35 cellular contexts compared by ENCODE assay signal in genomic region chr18:60010513-60010912, GRCh38.
A peak's percentile ranks its signal among the peaks of the same experiment; 100 is the strongest.
DNase-seq lines count a peak whose midpoint lies in the region; FAIRE-seq and TF ChIP-seq lines count a peak whose summit lies in the region.
"Had no signal": no experiment of that assay in that cellular context is flagged by ENCODE, and none has a peak within 500 bp of the region (broad histone marks: within the 10 kb centered on the region; RNA-seq: fewer than 3 reads in every experiment).

No MANE protein-coding gene starts in this region.

- H3K4me1 ChIP-seq in H1 (replicated peaks in 1 of 4; ENCODE audit: control insufficient read depth in 3 of 4, insufficient read depth in 4 of 4, low read length in 3 of 4) (no peaks in the 10 kb centered on the region), testis (no peaks in the 10 kb centered on the region)
- H3K4me1 ChIP-seq: A549; BE2C; BLaER1; BLaER1 treated with 17β-estradiol and CSF1 and Interleukin-3, amounts not matched to agents 10 nM and 100 nM; Caco-2 had no signal

- no peak for FAIRE-seq in H1 (lab: Jason Lieb, UNC)
- FAIRE-seq: A204.1, A549, D721Med had no signal

- no peak overlapping the region for H2AK5ac ChIP-seq in H1 (ENCODE audit: low read depth, low read length)

- no peaks in the 10 kb centered on the region for H3K79me2 ChIP-seq in H1 (ENCODE audit: control insufficient read depth in 1 of 2, insufficient read depth in 2 of 2, low read length in 2 of 2)

- peaks cover 23% of the 10 kb centered on the region for H3K9me3 Mint-ChIP-seq in chondrocyte (ENCODE audit: low read depth)
- H3K9me3 Mint-ChIP-seq: CD4-positive, alpha-beta T cell; CD8-positive, alpha-beta memory T cell; CD8-positive, alpha-beta T cell had no signal

- H3K4me3 Mint-ChIP-seq in chondrocyte (ENCODE audit: unreplicated experiment): no peak overlapping the region
- H3K4me3 Mint-ChIP-seq: B cell; CD14-positive monocyte; CD4-positive, alpha-beta memory T cell; CD4-positive, alpha-beta T cell; CD4-positive, CD25-positive, alpha-beta regulatory T cell; CD8-positive, alpha-beta memory T cell; CD8-positive, alpha-beta T cell had no signal

- H2BK15ac ChIP-seq in H1 (ENCODE audit: low read length): no peak overlapping the region

- no peak overlapping the region for H2BK5ac ChIP-seq in H1 (ENCODE audit: low read depth, low read length)

- H3K36me3 ChIP-seq in H1 (ENCODE audit: control insufficient read depth in 2 of 4, insufficient read depth in 4 of 4, low read length in 3 of 4) (no peaks in the 10 kb centered on the region; a peak in 1 of 8 replicates), testis (ENCODE audit: low read depth, missing control alignments) (no peaks in the 10 kb centered on the region)
- H3K36me3 ChIP-seq: BE2C; BLaER1; BLaER1 treated with 17β-estradiol and CSF1 and Interleukin-3, amounts not matched to agents 10 nM and 100 nM had no signal

- H3K9ac ChIP-seq in H1 (replicated peaks in 1 of 4; ENCODE audit: extremely low read depth in 1 of 4, low read depth in 3 of 4, low read length in 3 of 4): no peak overlapping the region
- H3K9ac ChIP-seq: BLaER1; BLaER1 treated with 17β-estradiol and CSF1 and Interleukin-3, amounts not matched to agents 10 nM and 100 nM had no signal

- H3K23me2 ChIP-seq in H1 (ENCODE audit: low read depth, low read length): no peaks in the 10 kb centered on the region

- intact Hi-C loops in testis (cut with DNase I; ENCODE audit: low total_unique reads): no loop called here

- H3K4me3 ChIP-seq in H1 (ENCODE audit: extremely low read depth in 1 of 4, insufficient read depth in 2 of 4, low read depth in 3 of 4, low read length in 4 of 4) (no peak overlapping the region), testis (peak overlapping the region; percentile 7 to 31)
- H3K4me3 ChIP-seq: A549; BLaER1; BLaER1 treated with 17β-estradiol and CSF1 and Interleukin-3, amounts not matched to agents 10 nM and 100 nM had no signal

- H3K4me1 Mint-ChIP-seq in chondrocyte (ENCODE audit: low read depth): no peaks in the 10 kb centered on the region
- H3K4me1 Mint-ChIP-seq: B cell; CD14-positive monocyte; CD4-positive, alpha-beta memory T cell; CD4-positive, CD25-positive, alpha-beta regulatory T cell; CD8-positive, alpha-beta memory T cell had no signal

- WGBS in H1 (ENCODE audit: extremely low coverage in 1 of 2, insufficient coverage in 1 of 2, insufficient read length in 1 of 2, insufficient replicate concordance in 2 of 2, low coverage in 1 of 2, low lambda C conversion rate in 2 of 2, missing lambda C conversion rate in 1 of 2), 2 experiments: 97% methylated on average over 23 of the region's 23 CpGs; no CpG with 5 or more reads in 1 of the 2 experiments
- 57 to 74% methylated on average over 3 to 23 of the region's 23 CpGs for WGBS in testis, 2 donors

- POLR2A ChIA-PET in H1 (lab: Charles Lee; ENCODE audit: partially characterized antibody): no interaction called here

- no peak for TF ChIP-seq POLR2A in H1 (IDR thresholded peaks at IDR 0.05; ENCODE audit: control extremely low read depth in 1 of 2, low read depth in 2 of 2, low read length in 2 of 2)
- TF ChIP-seq POLR2A in testis (IDR thresholded peaks at IDR 0.05): no peak

- no peak overlapping the region for H2BK12ac ChIP-seq in H1 (ENCODE audit: low read depth, low read length)

- TF ChIP-seq EP300 in H1 (IDR thresholded peaks at IDR 0.05; ENCODE audit: borderline replicate concordance in 1 of 2, low read depth in 2 of 2, low read length in 2 of 2): no peak

- H2BK120ac ChIP-seq in H1 (replicated peaks; ENCODE audit: low read depth, low read length): no peak overlapping the region

- H3K27me3 ChIP-seq in H1 (replicated peaks in 1 of 4; ENCODE audit: control insufficient read depth in 3 of 4, extremely low read depth in 1 of 4, insufficient read depth in 3 of 4, low read length in 3 of 4) (no peaks in the 10 kb centered on the region), testis (no peaks in the 10 kb centered on the region)
- H3K27me3 ChIP-seq: BE2C; BLaER1; BLaER1 treated with 17β-estradiol and CSF1 and Interleukin-3, amounts not matched to agents 10 nM and 100 nM had no signal

- no peak for TF ChIP-seq RAD21 in H1 (IDR thresholded peaks at IDR 0.05 in 1 of 2, conservative IDR thresholded peaks at IDR 0.05 in 1 of 2; ENCODE audit: low read depth in 2 of 2, low read length in 2 of 2)

- no peak overlapping the region for H3K14ac ChIP-seq in H1 (ENCODE audit: insufficient read length)

- DNase-seq in chondrocyte (ENCODE audit: low spot score) (peak; percentile 87), H1 (ENCODE audit: low read depth in 1 of 2, low spot score in 2 of 2) (no peak), testis (no peak), DMS153 treated with DMSO at 0.1 percent for 48 hours (lab: John Stamatoyannopoulos, UW; ENCODE audit: unreplicated experiment) (no peak)
- DNase-seq in stimulated activated CD4-positive, alpha-beta T cell treated with anti-CD3 and anti-CD28 coated beads, Interleukin-1b, Interleukin-23, amount 100 ng/mL, for 48 hours: no peak
- DNase-seq in activated naive CD4-positive, alpha-beta T cell treated with anti-CD3 and anti-CD28 coated beads, Interleukin-2, amount 50 U/mL, for 16 hours: no peak
- DNase-seq: 8988T; ACHN; AML-193; BE2C; C1 segment of cervical spinal cord; Caco-2; Calu3; CD4-positive, alpha-beta memory T cell; CD4-positive, alpha-beta T cell; CD4-positive, CD25-positive, alpha-beta regulatory T cell; CD8-positive, alpha-beta memory T cell; COR-L47; DMS 273 treated with DMSO at 0.1 percent for 48 hours; DMS153; DMS53; DMS79; DMS79 treated with DMSO at 0.1 percent for 48 hours; DND-41; EL had no signal

- H3K18ac ChIP-seq in H1 (ENCODE audit: extremely low read depth, low read length): no peak overlapping the region

- no peak overlapping the region for H3K27ac ChIP-seq in H1 (ENCODE audit: low read depth, low read length)
- no peak overlapping the region for H3K27ac ChIP-seq in testis
- H3K27ac ChIP-seq: 22Rv1; A549; BLaER1; BLaER1 treated with 17β-estradiol and CSF1 and Interleukin-3, amounts not matched to agents 10 nM and 100 nM; C4-2B had no signal

- H3K27me3 Mint-ChIP-seq in chondrocyte (ENCODE audit: low read depth): peaks cover 10% of the 10 kb centered on the region

- H3K36me3 Mint-ChIP-seq in chondrocyte (ENCODE audit: low read depth): no peaks in the 10 kb centered on the region
- H3K36me3 Mint-ChIP-seq: CD14-positive monocyte; CD4-positive, alpha-beta memory T cell; CD4-positive, CD25-positive, alpha-beta regulatory T cell; CD8-positive, alpha-beta memory T cell; CD8-positive, alpha-beta T cell had no signal

- peaks cover 0 to 9% of the 10 kb centered on the region in 2 experiments; a peak in 1 of 4 replicates for H3K9me3 ChIP-seq in H1 (ENCODE audit: insufficient read depth in 2 of 2, low read depth in 1 of 2, low read length in 1 of 2)
- no peaks in the 10 kb centered on the region for H3K9me3 ChIP-seq in testis
- H3K9me3 ChIP-seq: A549, BE2C, Caco-2 had no signal

- TF ChIP-seq CTCF in chondrocyte (IDR thresholded peaks at IDR 0.05) (no peak), H1 (IDR thresholded peaks at IDR 0.05; ENCODE audit: control extremely low read depth in 1 of 3, insufficient read depth in 1 of 3, low read depth in 1 of 3, low read length in 3 of 3) (no peak), testis (IDR thresholded peaks at IDR 0.05) (no peak)

- H4K20me1 ChIP-seq in H1 (replicated peaks in 1 of 2; ENCODE audit: control insufficient read depth in 1 of 2, insufficient read depth in 2 of 2, low read length in 2 of 2): no peaks in the 10 kb centered on the region
- H4K20me1 ChIP-seq: BLaER1; BLaER1 treated with 17β-estradiol and CSF1 and Interleukin-3, amounts not matched to agents 10 nM and 100 nM had no signal

- no peak overlapping the region for H2BK20ac ChIP-seq in H1 (ENCODE audit: low read length)

- H2AFZ ChIP-seq in H1 (ENCODE audit: low read length): no peak overlapping the region

- H3K23ac ChIP-seq in H1 (ENCODE audit: insufficient read length): no peak overlapping the region

- H3K79me1 ChIP-seq in H1 (ENCODE audit: low read depth, low read length): no peaks in the 10 kb centered on the region

- H3K27ac Mint-ChIP-seq in chondrocyte (ENCODE audit: unreplicated experiment): no peak overlapping the region
- H3K27ac Mint-ChIP-seq: B cell; CD14-positive monocyte; CD4-positive, alpha-beta memory T cell; CD4-positive, alpha-beta T cell; CD8-positive, alpha-beta T cell had no signal

- no peak overlapping the region for H3K4ac ChIP-seq in H1 (replicated peaks; ENCODE audit: insufficient read length, low read depth, low read length)

- H4K5ac ChIP-seq in H1 (ENCODE audit: insufficient read length, low read depth, low read length): no peak overlapping the region

- no peak overlapping the region for H3K4me2 ChIP-seq in H1 (ENCODE audit: insufficient read depth in 1 of 2, low read depth in 2 of 2, low read length in 2 of 2)
- H3K4me2 ChIP-seq: A549; BLaER1; BLaER1 treated with 17β-estradiol and CSF1 and Interleukin-3, amounts not matched to agents 10 nM and 100 nM had no signal

- peak overlapping the region; percentile 59; the same call in 1 of the 2 replicates for H4K8ac ChIP-seq in H1 (ENCODE audit: extremely low read depth, insufficient read depth, low read length)

- no peak overlapping the region for H3K56ac ChIP-seq in H1 (replicated peaks; ENCODE audit: insufficient read length, low read depth, low read length)

- CTCF ChIA-PET in H1 (lab: Charles Lee; ENCODE audit: partially characterized antibody): interaction anchor here (1.4 kb wide), 1 partner anchor 15 kb away, joined by 3 read pairs; no protein-coding TSS in a partner anchor

- H4K91ac ChIP-seq in H1 (replicated peaks; ENCODE audit: insufficient read length, low read length): no peak overlapping the region

TF ChIP-seq in H1, 55 proteins besides CTCF, POLR2A, EP300 and RAD21 (continues in another document):
- no peak for TF ChIP-seq TBP (IDR thresholded peaks at IDR 0.05; ENCODE audit: low read depth, low read length)
- TF ChIP-seq POU5F1 (IDR thresholded peaks at IDR 0.05; ENCODE audit: low read depth, low read length): no peak
- no peak for TF ChIP-seq E2F6 (IDR thresholded peaks at IDR 0.05)
- no peak for TF ChIP-seq NANOG (IDR thresholded peaks at IDR 0.05; ENCODE audit: insufficient read depth, low read depth, low read length, poor library complexity, severe bottlenecking)
- TF ChIP-seq EZH2 (IDR thresholded peaks at IDR 0.05; ENCODE audit: low read depth, low read length, severe bottlenecking): no peak
- TF ChIP-seq MAFK (IDR thresholded peaks at IDR 0.05; ENCODE audit: low read depth, low read length): no peak
- TF ChIP-seq TCF12 (IDR thresholded peaks at IDR 0.05; ENCODE audit: low read depth, low read length): no peak
- no peak for TF ChIP-seq JUND (IDR thresholded peaks at IDR 0.05; ENCODE audit: low read length)
- no peak for TF ChIP-seq POLR2AphosphoS5 (IDR thresholded peaks at IDR 0.05; ENCODE audit: low read depth, low read length)
- no peak for TF ChIP-seq BACH1 (IDR thresholded peaks at IDR 0.05; ENCODE audit: low read length)

Comparison
In these comparisons a context has a peak if more than half of its experiments do, and no peak if none do; other contexts are left out.
1. H3K4me3 ChIP-seq: peak in testis (2 of 2); none in H1 (0 of 4).